Comparison of ENCODE assay signal across 1 cellular context in genomic region chr9:133149130-133150015, GRCh38.
TF ChIP-seq lines count a peak whose summit lies in the region.

No MANE protein-coding gene starts in this region.

TF ChIP-seq in K562, 482 proteins besides CTCF, POLR2A, EP300 and RAD21 (continued from another document and continues in another):
- TF ChIP-seq CUX1 (CRISPR knock-in tag; IDR thresholded peaks at IDR 0.05) (0 out of 2 replicates have a peak, but pooled peaks have one; percentile 24), GABPA (tag; conservative IDR thresholded peaks at IDR 0.05; ENCODE audit: low read depth) (peak; percentile 60), ELF4 (CRISPR knock-in tag; IDR thresholded peaks at IDR 0.05) (peak; percentile 42; the same call in 1 of the 2 replicates), POU5F1 (IDR thresholded peaks at IDR 0.05; ENCODE audit: borderline replicate concordance, low read depth, low read length, partially characterized antibody) (no peak), PTBP1 (IDR thresholded peaks at IDR 0.05; ENCODE audit: low read depth, low read length) (no peak), CHD1 (IDR thresholded peaks at IDR 0.05; ENCODE audit: low read length) (no peak), PHF21A (IDR thresholded peaks at IDR 0.05; ENCODE audit: borderline replicate concordance, low read depth) (no peak), ATF7 (IDR thresholded peaks at IDR 0.05) (peak; percentile 86), ESRRA (IDR thresholded peaks at IDR 0.05; ENCODE audit: borderline replicate concordance, low read depth) (peak; percentile 61; the same call in 1 of the 2 replicates), HNRNPK (IDR thresholded peaks at IDR 0.05; ENCODE audit: low read depth, low read length, poor library complexity, severe bottlenecking) (no peak), ZNF197 (CRISPR knock-in tag; IDR thresholded peaks at IDR 0.05; ENCODE audit: low read depth) (peak; percentile 98), HMGN3 (IDR thresholded peaks at IDR 0.05; ENCODE audit: borderline replicate concordance, extremely low read depth, insufficient read length, low read depth, low read length) (peak; percentile 98), SMAD3 (CRISPR knock-in tag; conservative IDR thresholded peaks at IDR 0.05) (peak; percentile 66; the same call in 1 of the 2 replicates), CC2D1A (IDR thresholded peaks at IDR 0.05) (peak; percentile 27; the same call in 1 of the 2 replicates), SAFB2 (IDR thresholded peaks at IDR 0.05; ENCODE audit: borderline replicate concordance, low read depth, low read length, severe bottlenecking) (no peak), CTBP1 (IDR thresholded peaks at IDR 0.05; ENCODE audit: borderline replicate concordance) (peak; percentile 96), POLR2B (IDR thresholded peaks at IDR 0.05; ENCODE audit: low read depth, partially characterized antibody) (peak; percentile 79), NR3C1 (CRISPR knock-in tag; IDR thresholded peaks at IDR 0.05) (no peak), PHF8 (IDR thresholded peaks at IDR 0.05; ENCODE audit: borderline replicate concordance, low read length) (peak; percentile 60; the same call in 1 of the 2 replicates), DIDO1 (tag; IDR thresholded peaks at IDR 0.05; ENCODE audit: low read depth) (no peak), ZNF165 (CRISPR knock-in tag; IDR thresholded peaks at IDR 0.05; ENCODE audit: borderline replicate concordance) (0 out of 2 replicates have a peak, but pooled peaks have one; percentile 60), KAT8 (IDR thresholded peaks at IDR 0.05; ENCODE audit: low read depth) (no peak), RBM22 (IDR thresholded peaks at IDR 0.05; ENCODE audit: low read depth, low read length, poor library complexity, severe bottlenecking) (peak; percentile 34), MTA1 (IDR thresholded peaks at IDR 0.05; ENCODE audit: borderline replicate concordance) (peak; percentile 83), BCL6 (CRISPR knock-in tag; IDR thresholded peaks at IDR 0.05) (peak; percentile 64; the same call in 1 of the 2 replicates), CXXC5 (CRISPR knock-in tag; IDR thresholded peaks at IDR 0.05) (peak; percentile 98), TBP (optimal IDR thresholded peaks at IDR 0.05; ENCODE audit: low read depth, low read length) (peak; percentile 40), EP400 (IDR thresholded peaks at IDR 0.05) (peak; percentile 96), ZNF639 (CRISPR knock-in tag; conservative IDR thresholded peaks at IDR 0.05 in 1 of 2, IDR thresholded peaks at IDR 0.05 in 1 of 2) (peak in 1 of 2 experiments; percentile 98; a peak in 2 of 4 replicates), FOXA3 (CRISPR knock-in tag; conservative IDR thresholded peaks at IDR 0.05 in 1 of 2, IDR thresholded peaks at IDR 0.05 in 1 of 2) (no peak), SLC30A9 (CRISPR knock-in tag; IDR thresholded peaks at IDR 0.05) (0 out of 2 replicates have a peak, but pooled peaks have one; percentile 26), RFX1 (IDR thresholded peaks at IDR 0.05) (no peak), ZBTB9 (CRISPR knock-in tag; IDR thresholded peaks at IDR 0.05) (peak; percentile 95), FOXA1 (IDR thresholded peaks at IDR 0.05; ENCODE audit: borderline replicate concordance) (no peak), ZNF431 (CRISPR knock-in tag; IDR thresholded peaks at IDR 0.05) (peak; percentile 76), C11orf30 (IDR thresholded peaks at IDR 0.05; ENCODE audit: low read depth) (peak; percentile 59; the same call in 1 of the 2 replicates), LARP7 (IDR thresholded peaks at IDR 0.05) (peak; percentile 28; the same call in 1 of the 2 replicates), GTF2E2 (tag; IDR thresholded peaks at IDR 0.05) (no peak), ASH1L (IDR thresholded peaks at IDR 0.05; ENCODE audit: borderline replicate concordance, low read depth, partially characterized antibody) (peak; percentile 37), ZNF311 (CRISPR knock-in tag; IDR thresholded peaks at IDR 0.05) (peak; percentile 76; the same call in 1 of the 2 replicates)
- TF ChIP-seq, protein P1, sequence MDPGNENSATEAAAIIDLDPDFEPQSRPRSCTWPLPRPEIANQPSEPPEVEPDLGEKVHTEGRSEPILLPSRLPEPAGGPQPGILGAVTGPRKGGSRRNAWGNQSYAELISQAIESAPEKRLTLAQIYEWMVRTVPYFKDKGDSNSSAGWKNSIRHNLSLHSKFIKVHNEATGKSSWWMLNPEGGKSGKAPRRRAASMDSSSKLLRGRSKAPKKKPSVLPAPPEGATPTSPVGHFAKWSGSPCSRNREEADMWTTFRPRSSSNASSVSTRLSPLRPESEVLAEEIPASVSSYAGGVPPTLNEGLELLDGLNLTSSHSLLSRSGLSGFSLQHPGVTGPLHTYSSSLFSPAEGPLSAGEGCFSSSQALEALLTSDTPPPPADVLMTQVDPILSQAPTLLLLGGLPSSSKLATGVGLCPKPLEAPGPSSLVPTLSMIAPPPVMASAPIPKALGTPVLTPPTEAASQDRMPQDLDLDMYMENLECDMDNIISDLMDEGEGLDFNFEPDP (CRISPR knock-in tag; IDR thresholded peaks at IDR 0.05) = 0 out of 2 replicates have a peak, but pooled peaks have one; percentile 66
- TF ChIP-seq, protein P2, sequence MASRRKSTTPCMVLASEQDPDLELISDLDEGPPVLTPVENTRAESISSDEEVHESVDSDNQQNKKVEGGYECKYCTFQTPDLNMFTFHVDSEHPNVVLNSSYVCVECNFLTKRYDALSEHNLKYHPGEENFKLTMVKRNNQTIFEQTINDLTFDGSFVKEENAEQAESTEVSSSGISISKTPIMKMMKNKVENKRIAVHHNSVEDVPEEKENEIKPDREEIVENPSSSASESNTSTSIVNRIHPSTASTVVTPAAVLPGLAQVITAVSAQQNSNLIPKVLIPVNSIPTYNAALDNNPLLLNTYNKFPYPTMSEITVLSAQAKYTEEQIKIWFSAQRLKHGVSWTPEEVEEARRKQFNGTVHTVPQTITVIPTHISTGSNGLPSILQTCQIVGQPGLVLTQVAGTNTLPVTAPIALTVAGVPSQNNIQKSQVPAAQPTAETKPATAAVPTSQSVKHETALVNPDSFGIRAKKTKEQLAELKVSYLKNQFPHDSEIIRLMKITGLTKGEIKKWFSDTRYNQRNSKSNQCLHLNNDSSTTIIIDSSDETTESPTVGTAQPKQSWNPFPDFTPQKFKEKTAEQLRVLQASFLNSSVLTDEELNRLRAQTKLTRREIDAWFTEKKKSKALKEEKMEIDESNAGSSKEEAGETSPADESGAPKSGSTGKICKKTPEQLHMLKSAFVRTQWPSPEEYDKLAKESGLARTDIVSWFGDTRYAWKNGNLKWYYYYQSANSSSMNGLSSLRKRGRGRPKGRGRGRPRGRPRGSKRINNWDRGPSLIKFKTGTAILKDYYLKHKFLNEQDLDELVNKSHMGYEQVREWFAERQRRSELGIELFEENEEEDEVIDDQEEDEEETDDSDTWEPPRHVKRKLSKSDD (conservative IDR thresholded peaks at IDR 0.05; ENCODE audit: low read length) = no peak
- TF ChIP-seq, protein P3, sequence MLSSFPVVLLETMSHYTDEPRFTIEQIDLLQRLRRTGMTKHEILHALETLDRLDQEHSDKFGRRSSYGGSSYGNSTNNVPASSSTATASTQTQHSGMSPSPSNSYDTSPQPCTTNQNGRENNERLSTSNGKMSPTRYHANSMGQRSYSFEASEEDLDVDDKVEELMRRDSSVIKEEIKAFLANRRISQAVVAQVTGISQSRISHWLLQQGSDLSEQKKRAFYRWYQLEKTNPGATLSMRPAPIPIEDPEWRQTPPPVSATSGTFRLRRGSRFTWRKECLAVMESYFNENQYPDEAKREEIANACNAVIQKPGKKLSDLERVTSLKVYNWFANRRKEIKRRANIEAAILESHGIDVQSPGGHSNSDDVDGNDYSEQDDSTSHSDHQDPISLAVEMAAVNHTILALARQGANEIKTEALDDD (IDR thresholded peaks at IDR 0.05) = no peak
- TF ChIP-seq, protein P4, sequence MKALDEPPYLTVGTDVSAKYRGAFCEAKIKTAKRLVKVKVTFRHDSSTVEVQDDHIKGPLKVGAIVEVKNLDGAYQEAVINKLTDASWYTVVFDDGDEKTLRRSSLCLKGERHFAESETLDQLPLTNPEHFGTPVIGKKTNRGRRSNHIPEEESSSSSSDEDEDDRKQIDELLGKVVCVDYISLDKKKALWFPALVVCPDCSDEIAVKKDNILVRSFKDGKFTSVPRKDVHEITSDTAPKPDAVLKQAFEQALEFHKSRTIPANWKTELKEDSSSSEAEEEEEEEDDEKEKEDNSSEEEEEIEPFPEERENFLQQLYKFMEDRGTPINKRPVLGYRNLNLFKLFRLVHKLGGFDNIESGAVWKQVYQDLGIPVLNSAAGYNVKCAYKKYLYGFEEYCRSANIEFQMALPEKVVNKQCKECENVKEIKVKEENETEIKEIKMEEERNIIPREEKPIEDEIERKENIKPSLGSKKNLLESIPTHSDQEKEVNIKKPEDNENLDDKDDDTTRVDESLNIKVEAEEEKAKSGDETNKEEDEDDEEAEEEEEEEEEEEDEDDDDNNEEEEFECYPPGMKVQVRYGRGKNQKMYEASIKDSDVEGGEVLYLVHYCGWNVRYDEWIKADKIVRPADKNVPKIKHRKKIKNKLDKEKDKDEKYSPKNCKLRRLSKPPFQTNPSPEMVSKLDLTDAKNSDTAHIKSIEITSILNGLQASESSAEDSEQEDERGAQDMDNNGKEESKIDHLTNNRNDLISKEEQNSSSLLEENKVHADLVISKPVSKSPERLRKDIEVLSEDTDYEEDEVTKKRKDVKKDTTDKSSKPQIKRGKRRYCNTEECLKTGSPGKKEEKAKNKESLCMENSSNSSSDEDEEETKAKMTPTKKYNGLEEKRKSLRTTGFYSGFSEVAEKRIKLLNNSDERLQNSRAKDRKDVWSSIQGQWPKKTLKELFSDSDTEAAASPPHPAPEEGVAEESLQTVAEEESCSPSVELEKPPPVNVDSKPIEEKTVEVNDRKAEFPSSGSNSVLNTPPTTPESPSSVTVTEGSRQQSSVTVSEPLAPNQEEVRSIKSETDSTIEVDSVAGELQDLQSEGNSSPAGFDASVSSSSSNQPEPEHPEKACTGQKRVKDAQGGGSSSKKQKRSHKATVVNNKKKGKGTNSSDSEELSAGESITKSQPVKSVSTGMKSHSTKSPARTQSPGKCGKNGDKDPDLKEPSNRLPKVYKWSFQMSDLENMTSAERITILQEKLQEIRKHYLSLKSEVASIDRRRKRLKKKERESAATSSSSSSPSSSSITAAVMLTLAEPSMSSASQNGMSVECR (CRISPR knock-in tag; IDR thresholded peaks at IDR 0.05) = peak; percentile 86
- TF ChIP-seq, protein P5, sequence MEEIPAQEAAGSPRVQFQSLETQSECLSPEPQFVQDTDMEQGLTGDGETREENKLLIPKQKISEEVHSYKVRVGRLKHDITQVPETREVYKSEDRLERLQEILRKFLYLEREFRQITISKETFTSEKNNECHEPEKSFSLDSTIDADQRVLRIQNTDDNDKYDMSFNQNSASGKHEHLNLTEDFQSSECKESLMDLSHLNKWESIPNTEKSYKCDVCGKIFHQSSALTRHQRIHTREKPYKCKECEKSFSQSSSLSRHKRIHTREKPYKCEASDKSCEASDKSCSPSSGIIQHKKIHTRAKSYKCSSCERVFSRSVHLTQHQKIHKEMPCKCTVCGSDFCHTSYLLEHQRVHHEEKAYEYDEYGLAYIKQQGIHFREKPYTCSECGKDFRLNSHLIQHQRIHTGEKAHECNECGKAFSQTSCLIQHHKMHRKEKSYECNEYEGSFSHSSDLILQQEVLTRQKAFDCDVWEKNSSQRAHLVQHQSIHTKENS (CRISPR knock-in tag; IDR thresholded peaks at IDR 0.05) = no peak
